ENCODE assay signal across 14 cellular contexts in genomic region chr6:119240257-119241123, GRCh38.
DNase-seq lines count a peak whose midpoint lies in the region; ATAC-seq and TF ChIP-seq lines count a peak whose summit lies in the region.
"Had no signal": no experiment of that assay in that cellular context is flagged by ENCODE, and none has a peak within 500 bp of the region (broad histone marks: within the 10 kb centered on the region; RNA-seq: fewer than 3 reads in every experiment).

No MANE protein-coding gene starts in this region.

- CTCF ChIA-PET in A673 (lab: Charles Lee), result no interaction called here

- no peaks in the 10 kb centered on the region for H3K27me3 ChIP-seq in A673 (replicated peaks; ENCODE audit: insufficient read depth, low read depth, low read length, poor library complexity)

- peaks cover 16% of the 10 kb centered on the region for H3K36me3 Mint-ChIP-seq in endothelial cell (ENCODE audit: low read depth, unreplicated experiment)

- no peaks in the 10 kb centered on the region for H3K9me3 ChIP-seq in A673 (ENCODE audit: low read depth, low read length, poor library complexity, severe bottlenecking)
- H3K9me3 ChIP-seq: thoracic aorta had no signal

- no peak overlapping the region for H3K4me3 Mint-ChIP-seq in endothelial cell (ENCODE audit: unreplicated experiment)
- H3K4me3 Mint-ChIP-seq: activated naive CD8-positive, alpha-beta T cell treated with anti-CD3 and anti-CD28 coated beads, Interleukin-2, amount 10 ng/mL, durations not matched to agents 7 days and 5 days had no signal

- no peaks in the 10 kb centered on the region for H3K27me3 Mint-ChIP-seq in endothelial cell (ENCODE audit: unreplicated experiment)
- H3K27me3 Mint-ChIP-seq: activated naive CD8-positive, alpha-beta T cell treated with anti-CD3 and anti-CD28 coated beads, Interleukin-2, amount 10 ng/mL, durations not matched to agents 7 days and 5 days had no signal

- H3K27ac Mint-ChIP-seq in endothelial cell (ENCODE audit: unreplicated experiment), result peak overlapping the region; percentile 97
- H3K27ac Mint-ChIP-seq: activated naive CD8-positive, alpha-beta T cell treated with anti-CD3 and anti-CD28 coated beads, Interleukin-2, amount 10 ng/mL, durations not matched to agents 7 days and 5 days had no signal

- no TSS peak for BruUV-seq in A673 (replicated peaks; lab: Mats Ljungman, UMichigan)

- H3K36me3 ChIP-seq in A673 (ENCODE audit: insufficient read depth, low read length, poor library complexity, severe bottlenecking), result no peaks in the 10 kb centered on the region

- peaks cover under 1% of the 10 kb centered on the region for H3K4me1 ChIP-seq in A673 (ENCODE audit: insufficient read depth, low read length, poor library complexity, severe bottlenecking)

- POLR2A ChIA-PET in A673 (lab: Charles Lee; ENCODE audit: low non-redundant PET), result no interaction called here

- no peaks in the 10 kb centered on the region for H3K9me3 Mint-ChIP-seq in endothelial cell (ENCODE audit: unreplicated experiment)
- H3K9me3 Mint-ChIP-seq: activated naive CD8-positive, alpha-beta T cell treated with anti-CD3 and anti-CD28 coated beads, Interleukin-2, amount 10 ng/mL, durations not matched to agents 7 days and 5 days had no signal

- no peak for TF ChIP-seq CTCF in endothelial cell (IDR thresholded peaks at IDR 0.05; ENCODE audit: unreplicated experiment)
- TF ChIP-seq CTCF in A673 (conservative IDR thresholded peaks at IDR 0.05; ENCODE audit: low read depth, low read length), result no peak

- peaks cover 17% of the 10 kb centered on the region for H3K4me1 Mint-ChIP-seq in endothelial cell (ENCODE audit: unreplicated experiment)

- peak; percentile 2 for DNase-seq in DMS53 (lab: John Stamatoyannopoulos, UW)
- DNase-seq in DMS53 treated with DMSO at 0.1 percent for 48 hours (lab: John Stamatoyannopoulos, UW; ENCODE audit: unreplicated experiment), result no peak
- peak; percentile 6 for DNase-seq in endothelial cell (ENCODE audit: low spot score)
- no peak for DNase-seq in sciatic nerve (ENCODE audit: low spot score)
- DNase-seq in HT-29 (ENCODE audit: low spot score), result no peak
- no peak for DNase-seq in NCI-H128 (lab: John Stamatoyannopoulos, UW; ENCODE audit: unreplicated experiment)
- DNase-seq in A673 (ENCODE audit: low spot score), result no peak
- DNase-seq: activated CD4-positive, alpha-beta T cell treated with anti-CD3 and anti-CD28 coated beads for 48 hours; activated naive CD8-positive, alpha-beta T cell treated with anti-CD3 and anti-CD28 coated beads, Interleukin-2, amount 10 ng/mL, durations not matched to agents 7 days and 5 days; MV-4-11; stimulated activated CD4-positive, alpha-beta T cell treated with anti-CD3 and anti-CD28 coated beads, Interleukin-1b, Interleukin-23, amount 100 ng/mL, for 48 hours had no signal

- intact Hi-C loops in sciatic nerve (cut with DNase I), result no loop called here
- intact Hi-C loops in A673 (cut with micrococcal nuclease; ENCODE audit: unreplicated experiment), result no loop called here

- ATAC-seq in HG03175 (IDR thresholded peaks at IDR 0.05; ENCODE audit: unreplicated experiment), result peak; percentile 38
- peak; percentile 34 for ATAC-seq in sciatic nerve

- H3K27ac ChIP-seq in A673 (ENCODE audit: low read depth, low read length, poor library complexity, severe bottlenecking), result no peak overlapping the region
- H3K27ac ChIP-seq: GM23248, thoracic aorta had no signal

- H3K4me3 ChIP-seq in A673 (ENCODE audit: low read depth, low read length, poor library complexity, severe bottlenecking), result no peak overlapping the region
- H3K4me3 ChIP-seq: GM23248, thoracic aorta had no signal

Comparison
In these comparisons a context has a peak if more than half of its experiments do, and no peak if none do; other contexts are left out.
1. DNase-seq: peak in DMS53 (single experiment) and endothelial cell (single experiment); none in DMS53 treated with DMSO at 0.1 percent for 48 hours (single experiment), sciatic nerve (single experiment), HT-29 (single experiment), NCI-H128 (single experiment) and A673 (single experiment).